14 cellular contexts compared by ENCODE assay signal in the genomic region with DNA sequence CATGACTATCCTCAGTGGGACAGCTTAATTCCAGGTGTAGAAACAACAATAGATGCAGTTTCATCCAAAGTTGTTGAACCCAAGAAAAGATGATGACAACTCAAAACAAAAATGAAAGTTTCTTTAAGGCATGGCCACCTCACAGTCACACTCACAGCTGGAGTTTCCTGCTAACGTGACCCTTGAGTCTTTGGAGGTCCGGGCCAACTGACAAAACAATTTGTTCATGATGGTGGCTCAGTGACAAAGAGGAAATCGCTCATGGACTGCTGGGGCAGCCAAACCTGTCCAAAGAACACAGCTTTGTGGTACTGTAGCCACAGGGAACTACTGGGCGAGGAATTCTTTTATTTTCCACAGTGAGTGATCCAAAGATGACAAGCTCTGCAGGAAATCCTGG.
A peak's percentile ranks its signal among the peaks of the same experiment; 100 is the strongest.
DNase-seq lines count a peak whose midpoint lies in the region; ATAC-seq, FAIRE-seq and TF ChIP-seq lines count a peak whose summit lies in the region.
"Had no signal": no experiment of that assay in that cellular context is flagged by ENCODE, and none has a peak within 500 bp of the region (broad histone marks: within the 10 kb centered on the region; RNA-seq: fewer than 3 reads in every experiment).

No MANE protein-coding gene starts in this region.

- no peak overlapping the region for H3K14ac ChIP-seq in IMR-90 (replicated peaks; ENCODE audit: low read depth, low read length)

- no peak overlapping the region for H3K56ac ChIP-seq in IMR-90 (ENCODE audit: extremely low read depth, insufficient read depth, low read length)

- dilution Hi-C loops in IMR-90 (cut with HindIII; ENCODE audit: low sequenced_read_pairs, unreplicated experiment): no loop called here

- no peak overlapping the region for H2BK15ac ChIP-seq in IMR-90 (ENCODE audit: low read depth, low read length)

- peaks cover 5% of the 10 kb centered on the region for H3K9me1 ChIP-seq in IMR-90 (ENCODE audit: insufficient read depth, low read length)

- no peak overlapping the region for H3K18ac ChIP-seq in IMR-90 (ENCODE audit: low read depth, low read length)

- TF ChIP-seq RAD21 in IMR-90 (IDR thresholded peaks at IDR 0.05; ENCODE audit: low read length): no peak

- no peaks in the 10 kb centered on the region for H4K20me1 ChIP-seq in IMR-90 (ENCODE audit: insufficient read depth, low read length)
- no peaks in the 10 kb centered on the region for H4K20me1 ChIP-seq in osteoblast (ENCODE audit: insufficient read depth, low read length)

- no peak overlapping the region for H3K4me3 ChIP-seq in IMR-90 (ENCODE audit: insufficient read depth, low read depth, low read length)
- H3K4me3 ChIP-seq in osteoblast (ENCODE audit: insufficient read depth, low read length): no peak overlapping the region

- no peak overlapping the region for H3K9ac ChIP-seq in IMR-90 (ENCODE audit: low read depth, low read length)

- WGBS in IMR-90 (ENCODE audit: extremely low coverage in 2 of 2, insufficient read length in 1 of 2), 2 experiments: 36% methylated on average over 2 of the region's 4 CpGs; no CpG with 5 or more reads in 1 of the 2 experiments

- H3K9me3 Mint-ChIP-seq in chondrocyte (ENCODE audit: low read depth): no peaks in the 10 kb centered on the region

- H3K4me2 ChIP-seq in IMR-90 (ENCODE audit: low read depth, low read length): no peak overlapping the region
- H3K4me2 ChIP-seq in osteoblast (ENCODE audit: insufficient read depth, low read length): peak overlapping the region; percentile 22

- H3K79me2 ChIP-seq in osteoblast (ENCODE audit: insufficient read depth, low read length): no peaks in the 10 kb centered on the region

- no peak for FAIRE-seq in HTR-8/SVneo (lab: Jason Lieb, UNC)

- H3K4ac ChIP-seq in IMR-90 (ENCODE audit: low read depth, low read length): no peak overlapping the region

- no peak overlapping the region for H2AK9ac ChIP-seq in IMR-90 (replicated peaks; ENCODE audit: low read depth, low read length, poor library complexity)

- no peak overlapping the region for H2BK5ac ChIP-seq in IMR-90 (ENCODE audit: low read depth, low read length, poor library complexity, severe bottlenecking)

- no peak overlapping the region for H4K5ac ChIP-seq in IMR-90 (ENCODE audit: low read depth, low read length)

- H3K23ac ChIP-seq in IMR-90 (ENCODE audit: low read depth, low read length): no peak overlapping the region

- in situ Hi-C loops in IMR-90 (cut with MboI; ENCODE audit: low sequenced_read_pairs): no loop called here

- DNase-seq in EH (ENCODE audit: low read depth) (peak; percentile 62), IMR-90 (peak; percentile 16), chondrocyte (ENCODE audit: low spot score) (no peak), osteoblast (ENCODE audit: insufficient read length, low spot score, missing footprints) (no peak), T-helper 9 cell (no peak), HTR-8/SVneo (ENCODE audit: insufficient read length, low spot score) (no peak)
- DNase-seq: activated naive CD8-positive, alpha-beta T cell treated with anti-CD3 and anti-CD28 coated beads, Interleukin-2, amount 50 U/mL, for 24 hours; islet precursor cell; NCI-H1048; stimulated activated naive CD8-positive, alpha-beta T cell treated with anti-CD3 and anti-CD28 coated beads, Interleukin-15, Interleukin-2, amounts not matched to agents 100 U/mL and 50 U/mL, for 24 hours had no signal

- H3K4me1 ChIP-seq in IMR-90 (ENCODE audit: control insufficient read depth, insufficient read depth, low read length) (peaks cover 4% of the 10 kb centered on the region; the same call in 1 of the 2 replicates), osteoblast (ENCODE audit: insufficient read depth, low read length) (peaks cover 23% of the 10 kb centered on the region)

- ATAC-seq in IMR-90 (ENCODE audit: low read depth) (no peak), GM19035 (IDR thresholded peaks at IDR 0.05; ENCODE audit: unreplicated experiment) (no peak), HG02610 (IDR thresholded peaks at IDR 0.05; ENCODE audit: unreplicated experiment) (no peak)
- ATAC-seq: activated naive CD8-positive, alpha-beta T cell treated with anti-CD3 and anti-CD28 coated beads, Interleukin-2, amount 50 U/mL, for 24 hours; stimulated activated naive CD8-positive, alpha-beta T cell treated with anti-CD3 and anti-CD28 coated beads, Interleukin-15, Interleukin-2, amounts not matched to agents 100 U/mL and 50 U/mL, for 24 hours had no signal

- H2BK120ac ChIP-seq in IMR-90 (ENCODE audit: low read depth, low read length): no peak overlapping the region

- no peak overlapping the region for H2AK5ac ChIP-seq in IMR-90 (ENCODE audit: low read depth, low read length)

- H3K27ac ChIP-seq in IMR-90 (ENCODE audit: insufficient read depth, low read length) (no peak overlapping the region), osteoblast (ENCODE audit: low read depth, low read length) (no peak overlapping the region)
- H3K27ac ChIP-seq: VCaP had no signal

- H3K9me3 ChIP-seq in IMR-90 (ENCODE audit: control insufficient read depth, insufficient read depth, low read length): no peaks in the 10 kb centered on the region; the same call in 1 of the 2 replicates
- H3K9me3 ChIP-seq in osteoblast (ENCODE audit: low read depth, low read length): no peaks in the 10 kb centered on the region

- peaks cover 3% of the 10 kb centered on the region for H3K27me3 ChIP-seq in IMR-90 (ENCODE audit: control insufficient read depth, insufficient read depth, low read length)
- no peaks in the 10 kb centered on the region for H3K27me3 ChIP-seq in osteoblast (ENCODE audit: insufficient read depth, low read length)

- TF ChIP-seq POLR2A in IMR-90 (IDR thresholded peaks at IDR 0.05; ENCODE audit: low read depth, low read length): no peak

- intact Hi-C loops in IMR-90 (cut with micrococcal nuclease): no loop called here

- H3K36me3 Mint-ChIP-seq in chondrocyte (ENCODE audit: low read depth): no peaks in the 10 kb centered on the region
- H3K36me3 Mint-ChIP-seq: CD4-positive, CD25-positive, alpha-beta regulatory T cell had no signal

- no peak overlapping the region for H4K8ac ChIP-seq in IMR-90 (ENCODE audit: low read depth in 2 of 2, low read length in 2 of 2)

- no peaks in the 10 kb centered on the region for H3K27me3 Mint-ChIP-seq in chondrocyte (ENCODE audit: low read depth)

- H4K91ac ChIP-seq in IMR-90 (ENCODE audit: insufficient read depth, low read depth, low read length): no peak overlapping the region

- no peak for TF ChIP-seq CTCF in IMR-90 (conservative IDR thresholded peaks at IDR 0.05; ENCODE audit: low read depth, low read length)
- no peak for TF ChIP-seq CTCF in chondrocyte (IDR thresholded peaks at IDR 0.05)
- TF ChIP-seq CTCF in osteoblast (IDR thresholded peaks at IDR 0.05; ENCODE audit: extremely low read depth, low read depth, low read length): no peak

- peak overlapping the region; percentile 66 for H3K27ac Mint-ChIP-seq in chondrocyte (ENCODE audit: unreplicated experiment)
- H3K27ac Mint-ChIP-seq: activated naive CD8-positive, alpha-beta T cell treated with anti-CD3 and anti-CD28 coated beads, Interleukin-2, amount 50 U/mL, for 24 hours; CD4-positive, CD25-positive, alpha-beta regulatory T cell had no signal

- H3K4me1 Mint-ChIP-seq in chondrocyte (ENCODE audit: low read depth): peaks cover 31% of the 10 kb centered on the region
- H3K4me1 Mint-ChIP-seq: activated naive CD8-positive, alpha-beta T cell treated with anti-CD3 and anti-CD28 coated beads, Interleukin-2, amount 50 U/mL, for 24 hours; CD4-positive, CD25-positive, alpha-beta regulatory T cell had no signal

- no TSS peak for BruUV-seq in IMR-90 (replicated peaks; lab: Mats Ljungman, UMichigan)

- H3K79me1 ChIP-seq in IMR-90 (ENCODE audit: low read depth in 1 of 2, low read length in 2 of 2): no peaks in the 10 kb centered on the region

- no peak overlapping the region for H2AFZ ChIP-seq in IMR-90 (replicated peaks; ENCODE audit: low read length, poor library complexity)
- H2AFZ ChIP-seq in osteoblast (ENCODE audit: low read length): peak overlapping the region; percentile 42

- H3K4me3 Mint-ChIP-seq in chondrocyte (ENCODE audit: unreplicated experiment): no peak overlapping the region
- H3K4me3 Mint-ChIP-seq: activated naive CD8-positive, alpha-beta T cell treated with anti-CD3 and anti-CD28 coated beads, Interleukin-2, amount 50 U/mL, for 24 hours; CD4-positive, CD25-positive, alpha-beta regulatory T cell had no signal

- no peak overlapping the region for H2BK20ac ChIP-seq in IMR-90 (ENCODE audit: low read depth, low read length)

- H3K36me3 ChIP-seq in IMR-90 (ENCODE audit: control insufficient read depth, insufficient read depth, low read length) (no peaks in the 10 kb centered on the region), osteoblast (ENCODE audit: insufficient read depth, low read length) (no peaks in the 10 kb centered on the region)

- CTCF ChIA-PET in IMR-90 (lab: Yijun Ruan, JAX): no interaction called here

- POLR2A ChIA-PET in IMR-90 (lab: Charles Lee; ENCODE audit: unreplicated experiment): no interaction called here

TF ChIP-seq in IMR-90, 13 proteins besides CTCF, POLR2A, EP300 and RAD21 (continues in another document):
- no peak for TF ChIP-seq CEBPB (IDR thresholded peaks at IDR 0.05; ENCODE audit: low read depth, low read length)
- no peak for TF ChIP-seq MXI1 (IDR thresholded peaks at IDR 0.05; ENCODE audit: borderline replicate concordance, low read depth, low read length)
- TF ChIP-seq SMC3 (IDR thresholded peaks at IDR 0.05; ENCODE audit: low read depth, low read length): no peak
- no peak for TF ChIP-seq ELK1 (IDR thresholded peaks at IDR 0.05; ENCODE audit: borderline replicate concordance, low read depth, low read length)
- no peak for TF ChIP-seq MAFK (IDR thresholded peaks at IDR 0.05; ENCODE audit: low read depth, low read length)
- TF ChIP-seq BHLHE40 (IDR thresholded peaks at IDR 0.05; ENCODE audit: low read depth, low read length): no peak
- no peak for TF ChIP-seq RFX5 (IDR thresholded peaks at IDR 0.05; ENCODE audit: low read depth, low read length)
- TF ChIP-seq NFE2L2 (IDR thresholded peaks at IDR 0.05; ENCODE audit: low read depth, low read length): no peak
- TF ChIP-seq MAZ (IDR thresholded peaks at IDR 0.05; ENCODE audit: borderline replicate concordance, low read depth, low read length): no peak

Comparison
In these comparisons a context has a peak if more than half of its experiments do, and no peak if none do; other contexts are left out.
1. DNase-seq: peak in EH (single experiment) and IMR-90 (single experiment); none in chondrocyte (single experiment), osteoblast (single experiment), T-helper 9 cell (single experiment) and HTR-8/SVneo (single experiment).